ENCODE assay signal across 1 cellular context in genomic region chr10:31926154-31926553, GRCh38.
TF ChIP-seq lines count a peak whose summit lies in the region.

No MANE protein-coding gene starts in this region.

TF ChIP-seq in HepG2, 621 proteins besides CTCF, POLR2A, EP300 and RAD21 (continued from another document):
- TF ChIP-seq, protein P1, sequence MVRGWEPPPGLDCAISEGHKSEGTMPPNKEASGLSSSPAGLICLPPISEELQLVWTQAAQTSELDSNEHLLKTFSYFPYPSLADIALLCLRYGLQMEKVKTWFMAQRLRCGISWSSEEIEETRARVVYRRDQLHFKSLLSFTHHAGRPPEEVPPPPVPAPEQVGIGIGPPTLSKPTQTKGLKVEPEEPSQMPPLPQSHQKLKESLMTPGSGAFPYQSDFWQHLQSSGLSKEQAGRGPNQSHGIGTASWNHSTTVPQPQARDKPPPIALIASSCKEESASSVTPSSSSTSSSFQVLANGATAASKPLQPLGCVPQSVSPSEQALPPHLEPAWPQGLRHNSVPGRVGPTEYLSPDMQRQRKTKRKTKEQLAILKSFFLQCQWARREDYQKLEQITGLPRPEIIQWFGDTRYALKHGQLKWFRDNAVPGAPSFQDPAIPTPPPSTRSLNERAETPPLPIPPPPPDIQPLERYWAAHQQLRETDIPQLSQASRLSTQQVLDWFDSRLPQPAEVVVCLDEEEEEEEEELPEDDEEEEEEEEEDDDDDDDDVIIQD (CRISPR knock-in tag; IDR thresholded peaks at IDR 0.05; ENCODE audit: low read depth), result no peak
- 0 out of 2 replicates have a peak, but pooled peaks have one; percentile 16 for TF ChIP-seq ZNF362 (CRISPR knock-in tag; IDR thresholded peaks at IDR 0.05; ENCODE audit: borderline replicate concordance)
- TF ChIP-seq CHCHD3 (CRISPR knock-in tag; IDR thresholded peaks at IDR 0.05), result no peak
- no peak for TF ChIP-seq ZNF3 (CRISPR knock-in tag; IDR thresholded peaks at IDR 0.05)
